In genomic region chr5:150081541-150082283, GRCh38 we compare ENCODE assay signal across 1 cellular context.
TF ChIP-seq lines count a peak whose summit lies in the region.

No MANE protein-coding gene starts in this region.

TF ChIP-seq in K562, 482 proteins besides CTCF, POLR2A, EP300 and RAD21 (continued from another document):
- no peak for TF ChIP-seq TEAD4 (IDR thresholded peaks at IDR 0.05; ENCODE audit: low read length)
- TF ChIP-seq TEAD4 (CRISPR knock-in tag; IDR thresholded peaks at IDR 0.05; ENCODE audit: borderline replicate concordance), result no peak
- peak; percentile 52 for TF ChIP-seq EGR1 (conservative IDR thresholded peaks at IDR 0.05)
- TF ChIP-seq MAFF (IDR thresholded peaks at IDR 0.05; ENCODE audit: low read length), result peak; percentile 71
- no peak for TF ChIP-seq GATAD2B (IDR thresholded peaks at IDR 0.05; ENCODE audit: borderline replicate concordance)
- TF ChIP-seq MAFG (tag; conservative IDR thresholded peaks at IDR 0.05), result peak; percentile 78
